ENCODE assay signal across 19 cellular contexts in genomic region chr1:41053324-41053723, GRCh38. TPM values are rescaled to one million over a fixed set of nuclear protein-coding genes. Genes with fewer than 3 reads are reported as not detected.
DNase-seq lines count a peak whose midpoint lies in the region; ATAC-seq and TF ChIP-seq lines count a peak whose summit lies in the region.
"Had no signal": no experiment of that assay in that cellular context is flagged by ENCODE, and none has a peak within 500 bp of the region (broad histone marks: within the 10 kb centered on the region; RNA-seq: fewer than 3 reads in every experiment).

No MANE protein-coding gene starts in this region.

- H3K27ac Mint-ChIP-seq in activated B cell treated with CpG ODN at 0.5 μM for 24 hours = no peak overlapping the region
- H3K27ac Mint-ChIP-seq in naive B cell = peak overlapping the region in 5 of 6 donors; percentile 6 to 75 (median 69)
- H3K27ac Mint-ChIP-seq: endodermal cell had no signal

- CTCF ChIA-PET in activated B cell treated with CpG ODN at 0.5 μM for 24 hours (lab: Charles Lee) = interaction anchor here (0.7 kb wide), 1 partner anchor 216 kb away, joined by 4 read pairs; no protein-coding TSS in a partner anchor

- H3K36me3 Mint-ChIP-seq in activated B cell treated with CpG ODN at 0.5 μM for 24 hours (ENCODE audit: low read depth) (peaks cover 55% of the 10 kb centered on the region), naive B cell (peaks cover 16 to 19% of the 10 kb centered on the region in 2 donors)

- H3K4me3 Mint-ChIP-seq in activated B cell treated with CpG ODN at 0.5 μM for 24 hours (no peak overlapping the region), naive B cell (no peak overlapping the region)
- H3K4me3 Mint-ChIP-seq: endodermal cell had no signal

- POLR2A ChIA-PET in activated B cell treated with CpG ODN at 0.5 μM for 24 hours (lab: Charles Lee) = no interaction called here

- TF ChIP-seq POLR2A in erythroblast (IDR thresholded peaks at IDR 0.05; ENCODE audit: low read length) = no peak

- DNase-seq in GF-D8 (lab: John Stamatoyannopoulos, UW) (peak; percentile 24), NAMALWA (ENCODE audit: low spot score) (peak; percentile 22), activated B cell treated with CpG ODN at 0.5 μM for 24 hours (no peak), naive B cell (no peak), EL (no peak), erythroblast (lab: John Stamatoyannopoulos, UW) (no peak)
- DNase-seq: activated CD4-positive, alpha-beta T cell treated with anti-CD3 and anti-CD28 coated beads, Interleukin-2, amount 50 U/mL, for 4 hours; anterior cingulate cortex; endodermal cell; islet precursor cell; mesenchymal stem cell; MM.1S; NCI-H2081 treated with DMSO at 0.1 percent for 48 hours; NCI-H526 treated with DMSO at 0.1 percent for 48 hours; Peyer's patch; psoas muscle had no signal

- peaks cover 7% of the 10 kb centered on the region for H3K4me1 Mint-ChIP-seq in activated B cell treated with CpG ODN at 0.5 μM for 24 hours
- peaks cover 5 to 8% (median 7%) of the 10 kb centered on the region in 3 donors for H3K4me1 Mint-ChIP-seq in naive B cell

- H3K9me3 Mint-ChIP-seq in activated B cell treated with CpG ODN at 0.5 μM for 24 hours (no peaks in the 10 kb centered on the region), naive B cell (no peaks in the 10 kb centered on the region)
- H3K9me3 Mint-ChIP-seq: endodermal cell had no signal

- intact Hi-C loops in activated B cell treated with CpG ODN at 0.5 μM for 24 hours (cut with micrococcal nuclease) = no loop called here

- peak; percentile 25 for ATAC-seq in activated B cell treated with CpG ODN at 0.5 μM for 24 hours (ENCODE audit: low read depth)
- ATAC-seq in naive B cell (ENCODE audit: low read depth in 2 of 2) = peak; percentile 41 to 42
- ATAC-seq in GM18867 (IDR thresholded peaks at IDR 0.05; ENCODE audit: unreplicated experiment) = no peak
- no peak for ATAC-seq in HG03469 (IDR thresholded peaks at IDR 0.05; ENCODE audit: unreplicated experiment)
- ATAC-seq: psoas muscle, SK-N-SH treated with all-trans-retinoic acid at 6 μM for 48 hours had no signal

- H3K27me3 Mint-ChIP-seq in activated B cell treated with CpG ODN at 0.5 μM for 24 hours = no peaks in the 10 kb centered on the region
- H3K27me3 Mint-ChIP-seq in naive B cell = no peaks in the 10 kb centered on the region

- TF ChIP-seq CTCF in activated B cell treated with CpG ODN at 0.5 μM for 24 hours (IDR thresholded peaks at IDR 0.05) = no peak

RNA-seq across cellular contexts. Expression of gene SLFNL1, which starts 31.8 kb away (rescaled TPM):
- 0.39 and 0.47 TPM in 2 replicates for total RNA-seq in activated B cell treated with CpG ODN at 0.5 μM for 24 hours
- polyA plus RNA-seq in naive B cell (ENCODE audit: low read depth in 6 of 6) = under 1 TPM in 5 of 6 donors, not detected in 1; 0.19 to 0.65 (median 0.35) TPM

Comparison
In these comparisons a context has a peak if more than half of its experiments do, and no peak if none do; other contexts are left out.
1. DNase-seq: peak in GF-D8 (single experiment) and NAMALWA (single experiment); none in activated B cell treated with CpG ODN at 0.5 μM for 24 hours (single experiment), naive B cell (single experiment), EL (single experiment) and erythroblast (0 of 2).
2. ATAC-seq: peak in activated B cell treated with CpG ODN at 0.5 μM for 24 hours (single experiment) and naive B cell (2 of 2); none in GM18867 (single experiment) and HG03469 (single experiment).